Comparison of ENCODE assay signal across 8 cellular contexts in genomic region chr10:97400665-97401454, GRCh38. TPM values are rescaled to one million over a fixed set of nuclear protein-coding genes. Genes with fewer than 3 reads are reported as not detected.
DNase-seq lines count a peak whose midpoint lies in the region; ATAC-seq and TF ChIP-seq lines count a peak whose summit lies in the region.

RRP12 (minus strand) TSS chr10:97401340; CDS start chr10:97401231, 109 bp downstream.

- peak; percentile 66 to 95 (median 91) for DNase-seq in CD8-positive, alpha-beta memory T cell
- DNase-seq in NCI-H774 (lab: John Stamatoyannopoulos, UW) = peak; percentile 88
- peak; percentile 71 to 76 for DNase-seq in activated CD4-positive, alpha-beta T cell treated with anti-CD3 and anti-CD28 coated beads, Interleukin-2, amount 50 U/mL, for 4 hours
- DNase-seq in stimulated activated CD4-positive, alpha-beta T cell treated with anti-CD3 and anti-CD28 coated beads, Interleukin-4, amount 100 ng/mL, for 48 hours (ENCODE audit: low read depth in 2 of 2) = peak; percentile 56 to 81

- peaks cover 15 to 17% (median 17%) of the 10 kb centered on the region in 3 donors for H3K4me1 Mint-ChIP-seq in CD8-positive, alpha-beta memory T cell

- peak within 1 kb of the TSS; percentile 95 for H3K27ac ChIP-seq in CD8-positive, alpha-beta memory T cell (ENCODE audit: low read depth, low read length)
- H3K27ac ChIP-seq in duodenal mucosa (ENCODE audit: low read depth, low read length) (peak within 1 kb of the TSS; percentile 67), liver (ENCODE audit: low read depth in 1 of 2, low read length in 2 of 2) (peak within 1 kb of the TSS; percentile 71 to 75)

- peak within 1 kb of the TSS; percentile 88 to 97 (median 95) for H3K4me3 Mint-ChIP-seq in CD8-positive, alpha-beta memory T cell

- no peaks in the 10 kb centered on the region for H3K9me3 ChIP-seq in CD8-positive, alpha-beta memory T cell (ENCODE audit: low read length)
- H3K9me3 ChIP-seq in duodenal mucosa (ENCODE audit: control insufficient read depth in 1 of 2, low read length in 2 of 2) (no peaks in the 10 kb centered on the region), liver (ENCODE audit: control insufficient read depth in 4 of 4, low read length in 3 of 4) (no peaks in the 10 kb centered on the region)

- H3K36me3 Mint-ChIP-seq in CD8-positive, alpha-beta memory T cell = peaks cover 0 to 18% (median 6%) of the 10 kb centered on the region in 3 donors

- H3K9ac ChIP-seq in duodenal mucosa (ENCODE audit: low read depth in 1 of 2, low read length in 2 of 2) (peak within 1 kb of the TSS; percentile 68 to 69), liver (ENCODE audit: low read depth in 1 of 2, low read length in 2 of 2) (peak within 1 kb of the TSS; percentile 59 to 83)

- no peaks in the 10 kb centered on the region for H3K36me3 ChIP-seq in CD8-positive, alpha-beta memory T cell (ENCODE audit: insufficient read depth, low read length)
- H3K36me3 ChIP-seq in duodenal mucosa (ENCODE audit: control insufficient read depth in 1 of 2, insufficient read depth in 2 of 2, low read length in 2 of 2) (peaks cover 6 to 11% of the 10 kb centered on the region in 2 donors), liver (ENCODE audit: control insufficient read depth in 4 of 4, insufficient read depth in 3 of 4, low read depth in 1 of 4, low read length in 3 of 4) (peaks cover 4 to 9% (median 6%) of the 10 kb centered on the region in 4 donors)

- CTCF ChIA-PET in CD8-positive, alpha-beta memory T cell (lab: Charles Lee) = interaction anchor here (0.6 to 2.1 kb wide), 12 partner anchors 9 to 152 kb away, joined by 3 to 6 read pairs (median 4); partner anchors contain the start of genes ARHGAP19, FRAT1 and FRAT2

- peak; percentile 94 for ATAC-seq in GM19438 (IDR thresholded peaks at IDR 0.05; ENCODE audit: low read depth, unreplicated experiment)
- ATAC-seq in HG03571 (IDR thresholded peaks at IDR 0.05; ENCODE audit: unreplicated experiment) = peak; percentile 89

- POLR2A ChIA-PET in CD8-positive, alpha-beta memory T cell (lab: Charles Lee) = interaction anchor here (0.5 to 1.3 kb wide), 9 partner anchors 9 to 287 kb away, joined by 3 to 8 read pairs (median 5); partner anchors contain the start of genes AVPI1, FRAT1 and UBTD1

- TF ChIP-seq RAD21 in liver (IDR thresholded peaks at IDR 0.05) = peak in 1 of 2 donors; percentile 32

- WGBS in liver = under 1% methylated on average over 39 of the region's 39 CpGs

- H3K4me3 ChIP-seq in CD8-positive, alpha-beta memory T cell (ENCODE audit: low read length) = peak within 1 kb of the TSS; percentile 94
- H3K4me3 ChIP-seq in duodenal mucosa (ENCODE audit: low read depth in 1 of 2, low read length in 2 of 2) (peak within 1 kb of the TSS; percentile 83 to 92), liver (ENCODE audit: low read depth in 1 of 3, low read length in 3 of 3) (peak within 1 kb of the TSS; percentile 62 to 86 (median 74))

- peak within 1 kb of the TSS; percentile 91 to 99 (median 98) for H3K27ac Mint-ChIP-seq in CD8-positive, alpha-beta memory T cell

- TF ChIP-seq CTCF in liver (IDR thresholded peaks at IDR 0.05; ENCODE audit: low read depth, low read length, missing input control) = no peak

- peaks cover 15% of the 10 kb centered on the region for H3K4me1 ChIP-seq in CD8-positive, alpha-beta memory T cell (ENCODE audit: insufficient read depth, low read length)
- H3K4me1 ChIP-seq in duodenal mucosa (ENCODE audit: control insufficient read depth in 1 of 2, insufficient read depth in 2 of 2, low read length in 2 of 2) (peaks cover 7 to 10% of the 10 kb centered on the region in 2 donors), liver (ENCODE audit: control insufficient read depth in 4 of 4, insufficient read depth in 4 of 4, low read length in 3 of 4) (peaks cover 6 to 11% (median 7%) of the 10 kb centered on the region in 4 donors)

- no peaks in the 10 kb centered on the region for H3K27me3 ChIP-seq in CD8-positive, alpha-beta memory T cell (ENCODE audit: insufficient read depth, low read length, poor library complexity, severe bottlenecking)
- H3K27me3 ChIP-seq in duodenal mucosa (ENCODE audit: control insufficient read depth in 1 of 2, insufficient read depth in 2 of 2, low read length in 2 of 2) (no peaks in the 10 kb centered on the region), liver (ENCODE audit: control insufficient read depth in 4 of 4, insufficient read depth in 4 of 4, low read length in 3 of 4) (no peaks in the 10 kb centered on the region)

- no peaks in the 10 kb centered on the region for H3K27me3 Mint-ChIP-seq in CD8-positive, alpha-beta memory T cell

- H3K9me3 Mint-ChIP-seq in CD8-positive, alpha-beta memory T cell = no peaks in the 10 kb centered on the region

TF ChIP-seq in liver, 16 proteins besides CTCF, POLR2A, EP300 and RAD21:
- TF ChIP-seq JUND (IDR thresholded peaks at IDR 0.05) = no peak
- TF ChIP-seq NR2F2 (IDR thresholded peaks at IDR 0.05) = no peak
- TF ChIP-seq YY1 (IDR thresholded peaks at IDR 0.05) = no peak
- no peak for TF ChIP-seq ATF3 (IDR thresholded peaks at IDR 0.05)
- TF ChIP-seq GABPA (IDR thresholded peaks at IDR 0.05 in 1 of 2, conservative IDR thresholded peaks at IDR 0.05 in 1 of 2) = peak; percentile 99
- peak in 1 of 2 donors; percentile 18 for TF ChIP-seq EGR1 (IDR thresholded peaks at IDR 0.05; ENCODE audit: low read depth in 2 of 2)
- TF ChIP-seq TAF1 (conservative IDR thresholded peaks at IDR 0.05) = peak; percentile 36
- TF ChIP-seq FOXA2 (IDR thresholded peaks at IDR 0.05) = peak; percentile 39
- TF ChIP-seq, protein P1, sequence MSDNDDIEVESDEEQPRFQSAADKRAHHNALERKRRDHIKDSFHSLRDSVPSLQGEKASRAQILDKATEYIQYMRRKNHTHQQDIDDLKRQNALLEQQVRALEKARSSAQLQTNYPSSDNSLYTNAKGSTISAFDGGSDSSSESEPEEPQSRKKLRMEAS (IDR thresholded peaks at IDR 0.05) = peak; percentile 99
- peak; percentile 4 to 29 for TF ChIP-seq RXRA (IDR thresholded peaks at IDR 0.05)
- TF ChIP-seq SP1 (IDR thresholded peaks at IDR 0.05) = peak; percentile 6
- TF ChIP-seq, protein P2, sequence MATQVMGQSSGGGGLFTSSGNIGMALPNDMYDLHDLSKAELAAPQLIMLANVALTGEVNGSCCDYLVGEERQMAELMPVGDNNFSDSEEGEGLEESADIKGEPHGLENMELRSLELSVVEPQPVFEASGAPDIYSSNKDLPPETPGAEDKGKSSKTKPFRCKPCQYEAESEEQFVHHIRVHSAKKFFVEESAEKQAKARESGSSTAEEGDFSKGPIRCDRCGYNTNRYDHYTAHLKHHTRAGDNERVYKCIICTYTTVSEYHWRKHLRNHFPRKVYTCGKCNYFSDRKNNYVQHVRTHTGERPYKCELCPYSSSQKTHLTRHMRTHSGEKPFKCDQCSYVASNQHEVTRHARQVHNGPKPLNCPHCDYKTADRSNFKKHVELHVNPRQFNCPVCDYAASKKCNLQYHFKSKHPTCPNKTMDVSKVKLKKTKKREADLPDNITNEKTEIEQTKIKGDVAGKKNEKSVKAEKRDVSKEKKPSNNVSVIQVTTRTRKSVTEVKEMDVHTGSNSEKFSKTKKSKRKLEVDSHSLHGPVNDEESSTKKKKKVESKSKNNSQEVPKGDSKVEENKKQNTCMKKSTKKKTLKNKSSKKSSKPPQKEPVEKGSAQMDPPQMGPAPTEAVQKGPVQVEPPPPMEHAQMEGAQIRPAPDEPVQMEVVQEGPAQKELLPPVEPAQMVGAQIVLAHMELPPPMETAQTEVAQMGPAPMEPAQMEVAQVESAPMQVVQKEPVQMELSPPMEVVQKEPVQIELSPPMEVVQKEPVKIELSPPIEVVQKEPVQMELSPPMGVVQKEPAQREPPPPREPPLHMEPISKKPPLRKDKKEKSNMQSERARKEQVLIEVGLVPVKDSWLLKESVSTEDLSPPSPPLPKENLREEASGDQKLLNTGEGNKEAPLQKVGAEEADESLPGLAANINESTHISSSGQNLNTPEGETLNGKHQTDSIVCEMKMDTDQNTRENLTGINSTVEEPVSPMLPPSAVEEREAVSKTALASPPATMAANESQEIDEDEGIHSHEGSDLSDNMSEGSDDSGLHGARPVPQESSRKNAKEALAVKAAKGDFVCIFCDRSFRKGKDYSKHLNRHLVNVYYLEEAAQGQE (IDR thresholded peaks at IDR 0.05) = peak; percentile 12
- no peak for TF ChIP-seq HNF4G (IDR thresholded peaks at IDR 0.05)
- TF ChIP-seq, protein P3, sequence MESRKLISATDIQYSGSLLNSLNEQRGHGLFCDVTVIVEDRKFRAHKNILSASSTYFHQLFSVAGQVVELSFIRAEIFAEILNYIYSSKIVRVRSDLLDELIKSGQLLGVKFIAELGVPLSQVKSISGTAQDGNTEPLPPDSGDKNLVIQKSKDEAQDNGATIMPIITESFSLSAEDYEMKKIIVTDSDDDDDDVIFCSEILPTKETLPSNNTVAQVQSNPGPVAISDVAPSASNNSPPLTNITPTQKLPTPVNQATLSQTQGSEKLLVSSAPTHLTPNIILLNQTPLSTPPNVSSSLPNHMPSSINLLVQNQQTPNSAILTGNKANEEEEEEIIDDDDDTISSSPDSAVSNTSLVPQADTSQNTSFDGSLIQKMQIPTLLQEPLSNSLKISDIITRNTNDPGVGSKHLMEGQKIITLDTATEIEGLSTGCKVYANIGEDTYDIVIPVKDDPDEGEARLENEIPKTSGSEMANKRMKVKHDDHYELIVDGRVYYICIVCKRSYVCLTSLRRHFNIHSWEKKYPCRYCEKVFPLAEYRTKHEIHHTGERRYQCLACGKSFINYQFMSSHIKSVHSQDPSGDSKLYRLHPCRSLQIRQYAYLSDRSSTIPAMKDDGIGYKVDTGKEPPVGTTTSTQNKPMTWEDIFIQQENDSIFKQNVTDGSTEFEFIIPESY (IDR thresholded peaks at IDR 0.05) = no peak
- no peak for TF ChIP-seq HNF4A (conservative IDR thresholded peaks at IDR 0.05)
- TF ChIP-seq FOXA1 (IDR thresholded peaks at IDR 0.05) = peak; percentile 29

RNA-seq across cellular contexts. Expression of gene RRP12, which starts in this region (rescaled TPM):
- 100 to 1,000 TPM; 102 to 111 TPM for total RNA-seq in CD8-positive, alpha-beta memory T cell
- 11.6 TPM for polyA plus RNA-seq in CD8-positive, alpha-beta memory T cell
- 1 to 10 TPM; 6.1 to 9.6 TPM for total RNA-seq in liver
- 1 to 10 TPM; 5.7 to 7.8 TPM for polyA plus RNA-seq in liver

Comparison
In these comparisons a context has a peak if more than half of its experiments do, and no peak if none do; other contexts are left out.
1. Peak in every context shown above with its lines: DNase-seq, ATAC-seq, H3K4me3 ChIP-seq and H3K27ac ChIP-seq.
2. RNA of gene RRP12 (total RNA-seq): 102 to 111 TPM in CD8-positive, alpha-beta memory T cell; 6.1 to 9.6 TPM in liver; every median in the first group is over 4 times any median in the second.